ENCODE assay signal across 8 cellular contexts in genomic region chr10:104328916-104329710, GRCh38. TPM values are rescaled to one million over a fixed set of nuclear protein-coding genes. Genes with fewer than 3 reads are reported as not detected.
DNase-seq lines count a peak whose midpoint lies in the region; ATAC-seq and TF ChIP-seq lines count a peak whose summit lies in the region.

No MANE protein-coding gene starts in this region.

- H3K9me3 ChIP-seq in SK-N-MC (ENCODE audit: low read depth, low read length): no peaks in the 10 kb centered on the region
- no peaks in the 10 kb centered on the region for H3K9me3 ChIP-seq in heart right ventricle
- no peaks in the 10 kb centered on the region for H3K9me3 ChIP-seq in aorta (ENCODE audit: control insufficient read depth, low read length)

- H3K4me1 ChIP-seq in heart right ventricle: peaks cover 75 to 100% (median 100%) of the 10 kb centered on the region in 9 donors
- H3K4me1 ChIP-seq in aorta (ENCODE audit: control insufficient read depth in 1 of 2, insufficient read depth in 2 of 2, low read length in 2 of 2): peaks cover 2 to 6% of the 10 kb centered on the region in 2 donors

- H3K4me3 ChIP-seq in SK-N-MC (peak overlapping the region; percentile 53), heart right ventricle (peak overlapping the region in 9 of 10 donors; percentile 5 to 41 (median 35)), aorta (ENCODE audit: low read length in 2 of 2) (no peak overlapping the region)

- peak overlapping the region; percentile 45 for H3K9ac ChIP-seq in SK-N-MC (ENCODE audit: insufficient read length)

- peak overlapping the region; percentile 68 for H3K27ac ChIP-seq in SK-N-MC
- H3K27ac ChIP-seq in heart right ventricle: peak overlapping the region; percentile 90 to 100 (median 99)
- peak overlapping the region; percentile 64 to 65 for H3K27ac ChIP-seq in aorta (ENCODE audit: low read depth in 1 of 2, low read length in 2 of 2)

- no peak for TF ChIP-seq CTCF in heart right ventricle (IDR thresholded peaks at IDR 0.05)

- H3K27me3 ChIP-seq in heart right ventricle (no peaks in the 10 kb centered on the region), aorta (ENCODE audit: control insufficient read depth in 1 of 2, insufficient read depth in 2 of 2, low read length in 1 of 2) (no peaks in the 10 kb centered on the region)

- 14 to 15% methylated on average over 15 of the region's 15 CpGs for WGBS in heart right ventricle, 2 donors
- WGBS in aorta, 2 donors: 18 to 27% methylated on average over 15 of the region's 15 CpGs

- DNase-seq in SK-N-MC (ENCODE audit: low read depth, low spot score) (no peak), heart right ventricle (peak in 1 of 2 donors; percentile 77), pulmonary artery endothelial cell (ENCODE audit: low read depth, low spot score) (peak; percentile 64), aorta (peak; percentile 76 to 86), NCI-H1694 (lab: John Stamatoyannopoulos, UW) (no peak)
- DNase-seq in activated naive CD4-positive, alpha-beta T cell treated with anti-CD3 and anti-CD28 coated beads, Interleukin-2, amount 50 U/mL, for 16 hours: peak; percentile 82

- ATAC-seq in GM18870 (IDR thresholded peaks at IDR 0.05; ENCODE audit: unreplicated experiment) (peak; percentile 56), HG03175 (IDR thresholded peaks at IDR 0.05; ENCODE audit: unreplicated experiment) (peak; percentile 44), heart right ventricle (peak; percentile 26 to 58 (median 50)), aorta (ENCODE audit: low FRiP score) (peak; percentile 73)

- intact Hi-C loops in heart right ventricle (cut with DNase I) (loop anchor here in 1 of 10 donors (10.0 kb wide), 1 partner anchor 434 kb away; no protein-coding TSS in a partner anchor), aorta (cut with DNase I) (no loop called here)

- H3K36me3 ChIP-seq in SK-N-MC (ENCODE audit: insufficient read depth, low read length): no peaks in the 10 kb centered on the region
- H3K36me3 ChIP-seq in heart right ventricle: peaks cover 0 to 8% (median 0%) of the 10 kb centered on the region in 9 donors
- H3K36me3 ChIP-seq in aorta (ENCODE audit: control insufficient read depth in 1 of 2, insufficient read depth in 2 of 2, low read length in 1 of 2): no peaks in the 10 kb centered on the region

RNA-seq across cellular contexts. Expression of gene ITPRIP, which starts 9.2 kb away (rescaled TPM):
- total RNA-seq in heart right ventricle (10 to 100 TPM; 18.6 to 87.2 (median 35.9) TPM), pulmonary artery endothelial cell (16.6 and 22.8 TPM in 2 replicates), aorta (10 to 100 TPM; 22.3 to 51.4 TPM)
- polyA plus RNA-seq in heart right ventricle (10 to 100 TPM; 17.5 to 41.6 TPM), aorta (10 to 100 TPM in 1 of 2 donors, 1 to 10 TPM in 1; 4.3 to 15.5 TPM)

RNA-seq across cellular contexts. Expression of gene CFAP58, which starts 24.5 kb away (rescaled TPM):
- 1 to 10 TPM; 1.3 to 5.8 (median 3.0) TPM for total RNA-seq in heart right ventricle
- 1 to 10 TPM in 1 of 2 donors, under 1 TPM in 1; 0.58 to 3.6 TPM for polyA plus RNA-seq in heart right ventricle
- 0.46 and 0.63 TPM in 2 replicates for total RNA-seq in pulmonary artery endothelial cell
- total RNA-seq in aorta: 1 to 10 TPM; 1.1 to 1.3 TPM
- under 1 TPM; 0.38 to 0.67 TPM for polyA plus RNA-seq in aorta

Comparison
In these comparisons a context has a peak if more than half of its experiments do, and no peak if none do; other contexts are left out.
1. DNase-seq: peak in activated naive CD4-positive, alpha-beta T cell treated with anti-CD3 and anti-CD28 coated beads, Interleukin-2, amount 50 U/mL, for 16 hours (single experiment), pulmonary artery endothelial cell (single experiment) and aorta (2 of 2); none in SK-N-MC (single experiment) and NCI-H1694 (single experiment).
2. H3K4me3 ChIP-seq: peak in SK-N-MC (single experiment) and heart right ventricle (9 of 10); none in aorta (0 of 2).
3. Peak in every context shown above with its lines, with median percentiles within 50 percentile points of each other: ATAC-seq and H3K27ac ChIP-seq.